ENCODE assay signal across 13 cellular contexts in the genomic region with DNA sequence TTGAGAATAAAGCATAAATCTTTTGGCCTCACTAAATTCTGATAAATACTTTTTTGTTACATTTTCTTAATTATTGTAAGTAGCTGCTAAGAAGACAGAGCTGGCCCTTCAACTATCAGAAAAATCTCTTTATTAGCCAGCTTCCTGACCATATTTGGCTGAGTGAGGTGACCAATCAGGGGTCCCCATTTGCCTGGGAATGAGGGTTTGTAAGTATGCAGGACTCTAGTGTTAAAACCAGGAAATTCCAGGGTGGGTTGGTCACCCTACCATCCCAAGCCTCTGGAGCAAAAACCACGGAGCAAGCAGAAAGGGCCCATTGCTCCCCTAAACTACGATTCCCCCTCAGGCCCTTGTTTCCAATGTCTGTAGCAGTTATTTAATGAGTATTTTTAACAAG.
A peak's percentile ranks its signal among the peaks of the same experiment; 100 is the strongest.
DNase-seq lines count a peak whose midpoint lies in the region; ATAC-seq and TF ChIP-seq lines count a peak whose summit lies in the region.
"Had no signal": no experiment of that assay in that cellular context is flagged by ENCODE, and none has a peak within 500 bp of the region (broad histone marks: within the 10 kb centered on the region; RNA-seq: fewer than 3 reads in every experiment).

No MANE protein-coding gene starts in this region.

- no peaks in the 10 kb centered on the region for H3K36me3 ChIP-seq in BJ (ENCODE audit: control insufficient read depth, insufficient read depth, low read length)
- H3K36me3 ChIP-seq in IMR-90 (ENCODE audit: control insufficient read depth, insufficient read depth, low read length): no peaks in the 10 kb centered on the region
- no peaks in the 10 kb centered on the region for H3K36me3 ChIP-seq in fibroblast of lung (ENCODE audit: control insufficient read depth, insufficient read depth, low read length)
- H3K36me3 ChIP-seq in spleen: no peaks in the 10 kb centered on the region
- H3K36me3 ChIP-seq in PC-3 (ENCODE audit: low read depth, low read length): no peaks in the 10 kb centered on the region
- H3K36me3 ChIP-seq: BLaER1 treated with 17β-estradiol and CSF1 and Interleukin-3, amounts not matched to agents 10 nM and 100 nM had no signal

- H3K27ac ChIP-seq in IMR-90 (ENCODE audit: insufficient read depth, low read length): peak overlapping the region; percentile 1; the same call in 1 of the 2 replicates
- no peak overlapping the region for H3K27ac ChIP-seq in fibroblast of lung (ENCODE audit: insufficient read depth, low read length)
- H3K27ac ChIP-seq in spleen: no peak overlapping the region
- H3K27ac ChIP-seq in PC-3 (ENCODE audit: low read length): no peak overlapping the region
- H3K27ac ChIP-seq: BLaER1 treated with 17β-estradiol and CSF1 and Interleukin-3, amounts not matched to agents 10 nM and 100 nM had no signal

- H3K14ac ChIP-seq in IMR-90 (replicated peaks; ENCODE audit: low read depth, low read length): peak overlapping the region; percentile 88

- no peaks in the 10 kb centered on the region for H4K20me1 ChIP-seq in IMR-90 (ENCODE audit: insufficient read depth, low read length)
- H4K20me1 ChIP-seq in fibroblast of lung (ENCODE audit: control insufficient read depth, extremely low read depth, insufficient read depth, low read length): no peaks in the 10 kb centered on the region
- no peaks in the 10 kb centered on the region for H4K20me1 ChIP-seq in PC-3 (ENCODE audit: low read length)
- H4K20me1 ChIP-seq: BLaER1 treated with 17β-estradiol and CSF1 and Interleukin-3, amounts not matched to agents 10 nM and 100 nM had no signal

- peak overlapping the region; percentile 85; the same call in 2 of the 3 replicates for H2BK15ac ChIP-seq in IMR-90 (ENCODE audit: low read depth, low read length)

- peak; percentile 77 for ATAC-seq in IMR-90 (ENCODE audit: low read depth)
- no peak for ATAC-seq in GM18868 (IDR thresholded peaks at IDR 0.05; ENCODE audit: unreplicated experiment)
- no peak for ATAC-seq in PC-3
- ATAC-seq: natural killer cell treated with Interleukin-12 subunit alpha and Interleukin-12 subunit beta and Interleukin-15 and Interleukin-18, amount 100 ng/mL, for 72 hours had no signal

- DNase-seq in BJ (ENCODE audit: low read depth) (peak; percentile 63), IMR-90 (peak; percentile 85), fibroblast of lung (ENCODE audit: low read depth in 2 of 2) (peak; percentile 32 to 92), non-pigmented ciliary epithelial cell (ENCODE audit: low read depth) (peak; percentile 63), spleen (no peak), cardiac septum (ENCODE audit: low spot score) (no peak), PC-3 (no peak)
- DNase-seq: activated CD4-positive, alpha-beta T cell treated with anti-CD3 and anti-CD28 coated beads, Interleukin-2, amount 50 U/mL, for 1 hour; glutamatergic neuron; NCI-H1930 had no signal

- no peak overlapping the region for H3K4me3 ChIP-seq in BJ (ENCODE audit: low read depth, low read length)
- no peak overlapping the region for H3K4me3 ChIP-seq in IMR-90 (ENCODE audit: insufficient read depth, low read depth, low read length)
- H3K4me3 ChIP-seq in fibroblast of lung (replicated peaks in 1 of 4; ENCODE audit: control extremely low read depth in 1 of 4, insufficient read depth in 1 of 4, low read depth in 3 of 4, low read length in 4 of 4): no peak overlapping the region
- H3K4me3 ChIP-seq in spleen: no peak overlapping the region
- H3K4me3 ChIP-seq in PC-3 (ENCODE audit: low read length): no peak overlapping the region
- H3K4me3 ChIP-seq: BLaER1 treated with 17β-estradiol and CSF1 and Interleukin-3, amounts not matched to agents 10 nM and 100 nM had no signal

- H3K9me1 ChIP-seq in IMR-90 (ENCODE audit: insufficient read depth, low read length): peaks cover 3% of the 10 kb centered on the region; the same call in 1 of the 2 replicates

- peak overlapping the region; percentile 85 for H2BK5ac ChIP-seq in IMR-90 (ENCODE audit: low read depth, low read length, poor library complexity, severe bottlenecking)

- H3K4ac ChIP-seq in IMR-90 (ENCODE audit: low read depth, low read length): peak overlapping the region; percentile 88

- peak overlapping the region; percentile 55; the same call in 1 of the 2 replicates for H3K56ac ChIP-seq in IMR-90 (ENCODE audit: extremely low read depth, insufficient read depth, low read length)

- no peak overlapping the region for H2AK9ac ChIP-seq in IMR-90 (replicated peaks; ENCODE audit: low read depth, low read length, poor library complexity)

- BruUV-seq in IMR-90 (replicated peaks; lab: Mats Ljungman, UMichigan) (no TSS peak), PC-3 (replicated peaks; lab: Mats Ljungman, UMichigan) (no TSS peak)

- H3F3A ChIP-seq in PC-3 (ENCODE audit: low read length, unreplicated experiment): no peaks in the 10 kb centered on the region

- peak overlapping the region; percentile 72; the same call in 1 of the 2 replicates for H2AK5ac ChIP-seq in IMR-90 (ENCODE audit: low read depth, low read length)

- POLR2A ChIA-PET in BJ (lab: Charles Lee) (no interaction called here), IMR-90 (lab: Charles Lee; ENCODE audit: unreplicated experiment) (no interaction called here), PC-3 (lab: Charles Lee; ENCODE audit: unreplicated experiment) (no interaction called here)

- no CpG with 5 or more reads among the region's 2 CpGs for WGBS in IMR-90 (ENCODE audit: extremely low coverage in 2 of 2, insufficient read length in 1 of 2), 2 experiments
- 65 to 74% (median 71%) methylated on average over 2 of the region's 2 CpGs for WGBS in spleen, 5 donors

- H3K23ac ChIP-seq in IMR-90 (ENCODE audit: low read depth, low read length): peak overlapping the region; percentile 62; the same call in 1 of the 2 replicates

- no peaks in the 10 kb centered on the region for H3K27me3 ChIP-seq in BJ (ENCODE audit: control insufficient read depth, insufficient read depth, low read length)
- H3K27me3 ChIP-seq in IMR-90 (ENCODE audit: control insufficient read depth, insufficient read depth, low read length): no peaks in the 10 kb centered on the region
- no peaks in the 10 kb centered on the region for H3K27me3 ChIP-seq in fibroblast of lung (ENCODE audit: control insufficient read depth, insufficient read depth, low read length)
- no peaks in the 10 kb centered on the region for H3K27me3 ChIP-seq in spleen (replicated peaks in 1 of 7)
- no peaks in the 10 kb centered on the region for H3K27me3 ChIP-seq in PC-3 (ENCODE audit: low read length)
- H3K27me3 ChIP-seq: BLaER1 treated with 17β-estradiol and CSF1 and Interleukin-3, amounts not matched to agents 10 nM and 100 nM had no signal

- TF ChIP-seq CTCF in BJ (IDR thresholded peaks at IDR 0.05; ENCODE audit: insufficient read depth, low read depth, low read length) (no peak), IMR-90 (conservative IDR thresholded peaks at IDR 0.05; ENCODE audit: low read depth, low read length) (no peak), fibroblast of lung (conservative IDR thresholded peaks at IDR 0.05 in 1 of 2, IDR thresholded peaks at IDR 0.05 in 1 of 2; ENCODE audit: low read depth in 1 of 2, low read length in 2 of 2) (no peak), spleen (IDR thresholded peaks at IDR 0.05 in 8 of 11, conservative IDR thresholded peaks at IDR 0.05 in 3 of 11) (no peak), PC-3 (conservative IDR thresholded peaks at IDR 0.05; ENCODE audit: low read depth, low read length) (no peak)

- H3K9ac ChIP-seq in IMR-90 (ENCODE audit: low read depth, low read length) (no peak overlapping the region), fibroblast of lung (ENCODE audit: insufficient read depth, low read length) (no peak overlapping the region), PC-3 (ENCODE audit: low read length) (no peak overlapping the region)
- H3K9ac ChIP-seq: BLaER1 treated with 17β-estradiol and CSF1 and Interleukin-3, amounts not matched to agents 10 nM and 100 nM had no signal

- peak overlapping the region; percentile 93; the same call in 1 of the 2 replicates for H2BK20ac ChIP-seq in IMR-90 (ENCODE audit: low read depth, low read length)

- peak overlapping the region; percentile 78; the same call in 1 of the 2 replicates for H4K5ac ChIP-seq in IMR-90 (ENCODE audit: low read depth, low read length)

- no peaks in the 10 kb centered on the region for H3K79me1 ChIP-seq in IMR-90 (ENCODE audit: low read depth in 1 of 2, low read length in 2 of 2)

- H2AFZ ChIP-seq in IMR-90 (replicated peaks; ENCODE audit: low read length, poor library complexity): peak overlapping the region; percentile 71
- H2AFZ ChIP-seq in fibroblast of lung (ENCODE audit: low read length): no peak overlapping the region
- H2AFZ ChIP-seq in PC-3 (ENCODE audit: low read length): no peak overlapping the region

- H3K9me3 ChIP-seq in IMR-90 (ENCODE audit: control insufficient read depth, insufficient read depth, low read length) (no peaks in the 10 kb centered on the region), fibroblast of lung (ENCODE audit: control insufficient read depth, insufficient read depth, low read depth, low read length) (no peaks in the 10 kb centered on the region), spleen (peaks cover 0 to 9% (median 0%) of the 10 kb centered on the region in 8 donors), PC-3 (ENCODE audit: low read length) (no peaks in the 10 kb centered on the region)

- H3K79me2 ChIP-seq in fibroblast of lung (ENCODE audit: control insufficient read depth, insufficient read depth, low read length) (no peaks in the 10 kb centered on the region), PC-3 (ENCODE audit: low read length) (no peaks in the 10 kb centered on the region)

- peak overlapping the region; percentile 89 for H2BK120ac ChIP-seq in IMR-90 (ENCODE audit: low read depth, low read length)

- intact Hi-C loops in IMR-90 (cut with micrococcal nuclease): no loop called here
- intact Hi-C loops in spleen (cut with DNase I; ENCODE audit: low total_unique reads): no loop called here
- intact Hi-C loops in cardiac septum (cut with DNase I): no loop called here
- intact Hi-C loops in PC-3 (cut with micrococcal nuclease): no loop called here

- no peaks in the 10 kb centered on the region for H3K9me2 ChIP-seq in PC-3 (replicated peaks; ENCODE audit: low read length)

- dilution Hi-C loops in IMR-90 (cut with HindIII; ENCODE audit: low sequenced_read_pairs, unreplicated experiment): no loop called here

- no peak overlapping the region for H3K4me2 ChIP-seq in IMR-90 (ENCODE audit: low read depth, low read length)
- no peak overlapping the region for H3K4me2 ChIP-seq in fibroblast of lung (ENCODE audit: extremely low read depth, insufficient read depth, low read length)
- no peak overlapping the region for H3K4me2 ChIP-seq in PC-3 (ENCODE audit: low read length)
- H3K4me2 ChIP-seq: BLaER1 treated with 17β-estradiol and CSF1 and Interleukin-3, amounts not matched to agents 10 nM and 100 nM had no signal

- CTCF ChIA-PET in BJ (lab: Yijun Ruan, JAX): interaction anchor here (1.3 to 1.4 kb wide), 2 partner anchors 15 to 110 kb away, joined by 3 to 5 read pairs; no protein-coding TSS in a partner anchor
- CTCF ChIA-PET in IMR-90 (lab: Yijun Ruan, JAX): no interaction called here
- CTCF ChIA-PET in PC-3 (lab: Charles Lee): no interaction called here

- H4K8ac ChIP-seq in IMR-90 (ENCODE audit: low read depth in 2 of 2, low read length in 2 of 2): peak overlapping the region; percentile 73 to 88

- peak overlapping the region; percentile 88 for H3K18ac ChIP-seq in IMR-90 (ENCODE audit: low read depth, low read length)

- H4K91ac ChIP-seq in IMR-90 (ENCODE audit: insufficient read depth, low read depth, low read length): peak overlapping the region; percentile 88

- in situ Hi-C loops in IMR-90 (cut with MboI; ENCODE audit: low sequenced_read_pairs): no loop called here

- peaks cover 13% of the 10 kb centered on the region for H3K4me1 ChIP-seq in IMR-90 (ENCODE audit: control insufficient read depth, insufficient read depth, low read length)
- no peaks in the 10 kb centered on the region for H3K4me1 ChIP-seq in fibroblast of lung (ENCODE audit: control insufficient read depth, extremely low read depth, insufficient read depth, low read length)
- no peaks in the 10 kb centered on the region for H3K4me1 ChIP-seq in spleen
- no peaks in the 10 kb centered on the region for H3K4me1 ChIP-seq in PC-3 (ENCODE audit: insufficient read depth, low read length)

- TF ChIP-seq RAD21 in IMR-90 (IDR thresholded peaks at IDR 0.05; ENCODE audit: low read length): no peak

- TF ChIP-seq POLR2A in IMR-90 (IDR thresholded peaks at IDR 0.05; ENCODE audit: low read depth, low read length) (no peak), spleen (IDR thresholded peaks at IDR 0.05) (no peak)

Comparison
In these comparisons a context has a peak if more than half of its experiments do, and no peak if none do; other contexts are left out.
1. DNase-seq: peak in BJ (single experiment), IMR-90 (single experiment), fibroblast of lung (2 of 2) and non-pigmented ciliary epithelial cell (single experiment); none in spleen (single experiment), cardiac septum (single experiment) and PC-3 (single experiment).